Comparison of ENCODE assay signal across 16 cellular contexts in genomic region chr4:107252621-107253020, GRCh38.
"Had no signal": no experiment of that assay in that cellular context is flagged by ENCODE, and none has a peak within 500 bp of the region (broad histone marks: within the 10 kb centered on the region; RNA-seq: fewer than 3 reads in every experiment).

No MANE protein-coding gene starts in this region.

- H3K9me3 ChIP-seq: heart left ventricle, tibial artery, upper lobe of left lung, uterus had no signal

- H3K4me3 ChIP-seq: coronary artery, heart left ventricle, tibial artery, upper lobe of left lung, uterus had no signal

- H3K36me3 Mint-ChIP-seq: naive thymus-derived CD8-positive, alpha-beta T cell had no signal

- H3K4me1 Mint-ChIP-seq: endodermal cell; naive thymus-derived CD8-positive, alpha-beta T cell had no signal

- H3K27ac ChIP-seq: coronary artery, heart left ventricle, tibial artery, upper lobe of left lung, uterus had no signal

- DNase-seq: effector CD4-positive, alpha-beta T cell; endodermal cell; erythroblast; heart left ventricle; hypothalamus; kidney glomerular epithelial cell; mammary epithelial cell; naive thymus-derived CD8-positive, alpha-beta T cell; posterior cingulate gyrus; small intestine; stimulated activated CD4-positive, alpha-beta T cell treated with anti-CD3 and anti-CD28 coated beads, Interleukin-2, amount 100 ng/mL, for 48 hours; tibial artery; upper lobe of left lung; uterus had no signal

- H3K4me1 ChIP-seq: heart left ventricle, tibial artery, upper lobe of left lung, uterus had no signal

- H3K36me3 ChIP-seq: heart left ventricle, tibial artery, upper lobe of left lung, uterus had no signal

- H3K27me3 Mint-ChIP-seq: stimulated activated naive CD8-positive, alpha-beta T cell treated with anti-CD3 and anti-CD28 coated beads, Interleukin-15, Interleukin-2, amounts not matched to agents 100 ng/mL and 50 ng/mL, for 24 hours had no signal

- H3K27me3 ChIP-seq: heart left ventricle, tibial artery, upper lobe of left lung, uterus had no signal

- H3K27ac Mint-ChIP-seq: endodermal cell; naive thymus-derived CD8-positive, alpha-beta T cell; stimulated activated naive CD8-positive, alpha-beta T cell treated with anti-CD3 and anti-CD28 coated beads, Interleukin-15, Interleukin-2, amounts not matched to agents 100 ng/mL and 50 ng/mL, for 24 hours had no signal

- H3K4me3 Mint-ChIP-seq: endodermal cell; naive thymus-derived CD8-positive, alpha-beta T cell; stimulated activated naive CD8-positive, alpha-beta T cell treated with anti-CD3 and anti-CD28 coated beads, Interleukin-15, Interleukin-2, amounts not matched to agents 100 ng/mL and 50 ng/mL, for 24 hours had no signal

- H3K9me3 Mint-ChIP-seq: endodermal cell; stimulated activated naive CD8-positive, alpha-beta T cell treated with anti-CD3 and anti-CD28 coated beads, Interleukin-15, Interleukin-2, amounts not matched to agents 100 ng/mL and 50 ng/mL, for 24 hours had no signal
